28 cellular contexts compared by ENCODE assay signal in genomic region chr15:86433983-86434382, GRCh38.
"Had no signal": no experiment of that assay in that cellular context is flagged by ENCODE, and none has a peak within 500 bp of the region (broad histone marks: within the 10 kb centered on the region; RNA-seq: fewer than 3 reads in every experiment).

No MANE protein-coding gene starts in this region.

- DNase-seq: activated B cell treated with CpG ODN at 0.5 μM for 24 hours; activated CD4-positive, alpha-beta memory T cell treated with anti-CD3 and anti-CD28 coated beads for 36 hours; activated CD4-positive, alpha-beta T cell treated with anti-CD3 and anti-CD28 coated beads, Interleukin-2, amount 10 ng/mL, durations not matched to agents 24 days and 14 days; activated CD8-positive, alpha-beta memory T cell treated with anti-CD3 and anti-CD28 coated beads for 24 hours; activated effector memory CD4-positive, alpha-beta T cell treated with anti-CD3 and anti-CD28 coated beads, Interleukin-2, amount 50 U/mL, for 16 hours; activated naive CD4-positive, alpha-beta T cell treated with anti-CD3 and anti-CD28 coated beads, Interleukin-2, amount 10 ng/mL, durations not matched to agents 7 days and 5 days; activated T-cell treated with anti-CD3 and anti-CD28 coated beads, Interleukin-2, amount 50 U/mL, for 4 hours; effector CD4-positive, alpha-beta T cell; effector memory CD8-positive, alpha-beta T cell; erythroblast; foreskin keratinocyte; gastrocnemius medialis; glutamatergic neuron; heart left ventricle; SW 1271; T-cell; T-helper 9 cell; WERI-Rb-1 had no signal

- H3K9me3 ChIP-seq: ascending aorta, esophagus muscularis mucosa, gastrocnemius medialis, heart left ventricle had no signal

- H3K27ac Mint-ChIP-seq: activated B cell treated with CpG ODN at 0.5 μM for 24 hours; activated CD4-positive, alpha-beta memory T cell treated with anti-CD3 and anti-CD28 coated beads for 36 hours; activated CD4-positive, alpha-beta T cell treated with anti-CD3 and anti-CD28 coated beads, Interleukin-2, amount 10 ng/mL, durations not matched to agents 24 days and 14 days; activated naive CD4-positive, alpha-beta T cell treated with anti-CD3 and anti-CD28 coated beads, Interleukin-2, amount 10 ng/mL, durations not matched to agents 7 days and 5 days; activated naive CD8-positive, alpha-beta T cell; activated T-helper 2 cell treated with anti-CD3 and anti-CD28 coated beads, Interferon-gamma antibody, Interleukin-2, Interleukin-4, amounts not matched to agents 10 μg/mL and 5 μg/mL and 100 μg/mL, durations not matched to agents 14 hours and 24 hours and 36 hours; brain; dendritic cell treated with granulocyte-macrophage colony-stimulating factor and Interleukin-4, amounts not matched to agents 40 ng/mL and 50 ng/mL, for 4 days; effector memory CD8-positive, alpha-beta T cell; T-cell; T-helper 1 cell treated with Interleukin-12 subunit alpha and Interleukin-12 subunit beta and Interleukin-4 antibody, amounts not matched to agents 30 μg/mL and 1 μg/mL, for 36 hours had no signal

- ATAC-seq: activated CD4-positive, CD25-positive, alpha-beta regulatory T cell treated with anti-CD3 and anti-CD28 coated beads, Interleukin-2, amount 50 U/mL, for 24 hours; activated T-cell treated with anti-CD3 and anti-CD28 coated beads, Interleukin-2, amount 50 U/mL, for 4 hours; effector memory CD8-positive, alpha-beta T cell; foreskin keratinocyte; gastrocnemius medialis; heart left ventricle; T-cell had no signal

- H3K36me3 ChIP-seq: ascending aorta, esophagus muscularis mucosa, gastrocnemius medialis, heart left ventricle, WERI-Rb-1 had no signal

- H3K4me3 ChIP-seq: ascending aorta, coronary artery, esophagus muscularis mucosa, gastrocnemius medialis, heart left ventricle had no signal

- H3K27me3 Mint-ChIP-seq: activated B cell treated with CpG ODN at 0.5 μM for 24 hours; activated CD4-positive, alpha-beta memory T cell treated with anti-CD3 and anti-CD28 coated beads for 36 hours; activated CD4-positive, alpha-beta T cell treated with anti-CD3 and anti-CD28 coated beads, Interleukin-2, amount 10 ng/mL, durations not matched to agents 24 days and 14 days; activated naive CD4-positive, alpha-beta T cell treated with anti-CD3 and anti-CD28 coated beads, Interleukin-2, amount 10 ng/mL, durations not matched to agents 7 days and 5 days; central memory CD8-positive, alpha-beta T cell; dendritic cell treated with granulocyte-macrophage colony-stimulating factor and Interleukin-4, amounts not matched to agents 40 ng/mL and 50 ng/mL, for 4 days; T-cell had no signal

- H3K4me3 Mint-ChIP-seq: activated B cell treated with CpG ODN at 0.5 μM for 24 hours; activated CD4-positive, alpha-beta memory T cell treated with anti-CD3 and anti-CD28 coated beads for 36 hours; activated CD4-positive, alpha-beta T cell treated with anti-CD3 and anti-CD28 coated beads, Interleukin-2, amount 10 ng/mL, durations not matched to agents 24 days and 14 days; activated naive CD4-positive, alpha-beta T cell treated with anti-CD3 and anti-CD28 coated beads, Interleukin-2, amount 10 ng/mL, durations not matched to agents 7 days and 5 days; activated naive CD8-positive, alpha-beta T cell; activated T-cell treated with anti-CD3 and anti-CD28 coated beads, Interleukin-2, amount 50 U/mL, for 4 hours; brain; central memory CD8-positive, alpha-beta T cell; dendritic cell treated with granulocyte-macrophage colony-stimulating factor and Interleukin-4, amounts not matched to agents 40 ng/mL and 50 ng/mL, for 4 days; effector memory CD8-positive, alpha-beta T cell; T-cell; T-helper 1 cell treated with Interleukin-12 subunit alpha and Interleukin-12 subunit beta and Interleukin-4 antibody, amounts not matched to agents 30 μg/mL and 1 μg/mL, for 36 hours had no signal

- H3K27ac ChIP-seq: ascending aorta, coronary artery, esophagus muscularis mucosa, foreskin keratinocyte, gastrocnemius medialis, heart left ventricle, WERI-Rb-1 had no signal

- H3K9me3 Mint-ChIP-seq: activated B cell treated with CpG ODN at 0.5 μM for 24 hours; activated CD4-positive, alpha-beta memory T cell treated with anti-CD3 and anti-CD28 coated beads for 36 hours; activated naive CD4-positive, alpha-beta T cell treated with anti-CD3 and anti-CD28 coated beads, Interleukin-2, amount 10 ng/mL, durations not matched to agents 7 days and 5 days; activated T-cell treated with anti-CD3 and anti-CD28 coated beads, Interleukin-2, amount 50 U/mL, for 4 hours; activated T-helper 2 cell treated with anti-CD3 and anti-CD28 coated beads, Interferon-gamma antibody, Interleukin-2, Interleukin-4, amounts not matched to agents 10 μg/mL and 5 μg/mL and 100 μg/mL, durations not matched to agents 14 hours and 24 hours and 36 hours; brain; central memory CD8-positive, alpha-beta T cell; effector memory CD8-positive, alpha-beta T cell; T-cell; T-helper 1 cell treated with Interleukin-12 subunit alpha and Interleukin-12 subunit beta and Interleukin-4 antibody, amounts not matched to agents 30 μg/mL and 1 μg/mL, for 36 hours had no signal

- H3K36me3 Mint-ChIP-seq: activated CD4-positive, alpha-beta memory T cell treated with anti-CD3 and anti-CD28 coated beads for 36 hours; activated naive CD4-positive, alpha-beta T cell treated with anti-CD3 and anti-CD28 coated beads, Interleukin-2, amount 10 ng/mL, durations not matched to agents 7 days and 5 days; activated naive CD8-positive, alpha-beta T cell; brain; T-cell had no signal

- H3K27me3 ChIP-seq: ascending aorta, esophagus muscularis mucosa, foreskin keratinocyte, gastrocnemius medialis, heart left ventricle had no signal

- H3K4me1 Mint-ChIP-seq: activated B cell treated with CpG ODN at 0.5 μM for 24 hours; activated CD4-positive, alpha-beta T cell treated with anti-CD3 and anti-CD28 coated beads, Interleukin-2, amount 10 ng/mL, durations not matched to agents 24 days and 14 days; activated naive CD4-positive, alpha-beta T cell treated with anti-CD3 and anti-CD28 coated beads, Interleukin-2, amount 10 ng/mL, durations not matched to agents 7 days and 5 days; brain; T-cell had no signal

- H3K4me1 ChIP-seq: ascending aorta, esophagus muscularis mucosa, foreskin keratinocyte, gastrocnemius medialis, heart left ventricle had no signal
